12 cellular contexts compared by ENCODE assay signal in the genomic region with DNA sequence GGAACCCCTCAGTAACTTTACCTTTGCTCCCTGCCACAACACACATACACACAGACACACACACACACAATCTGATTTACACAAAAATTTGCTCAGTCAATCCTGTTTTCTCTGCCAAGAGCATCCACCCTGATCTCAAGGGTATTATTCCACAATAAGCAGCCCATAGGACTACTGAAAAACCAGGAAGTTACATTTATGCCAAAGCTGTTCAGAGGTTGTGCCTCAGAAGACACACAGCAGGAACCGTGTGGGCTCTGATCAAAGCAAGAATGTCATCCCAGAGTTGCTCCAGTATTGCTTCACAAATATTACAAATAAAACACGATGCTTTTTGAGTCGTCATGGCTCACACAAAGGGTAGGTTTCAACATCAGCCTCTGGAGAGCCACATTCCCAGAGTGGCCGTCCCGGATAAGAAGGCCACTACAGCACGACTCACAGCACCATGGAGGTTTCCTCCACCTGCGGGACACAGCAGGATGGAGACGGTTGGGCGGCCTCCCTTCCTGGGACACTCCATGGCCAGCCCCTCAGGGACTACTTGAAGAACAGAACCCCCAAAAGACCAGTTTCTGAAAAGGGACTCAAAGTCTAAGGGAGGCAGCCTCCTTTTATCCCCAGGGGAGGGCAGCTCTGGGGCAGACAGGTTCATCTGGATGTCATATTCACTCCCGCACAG. TPM values are rescaled to one million over a fixed set of nuclear protein-coding genes. Genes with fewer than 3 reads are reported as not detected.
DNase-seq lines count a peak whose midpoint lies in the region; ATAC-seq and TF ChIP-seq lines count a peak whose summit lies in the region.
"Had no signal": no experiment of that assay in that cellular context is flagged by ENCODE, and none has a peak within 500 bp of the region (broad histone marks: within the 10 kb centered on the region; RNA-seq: fewer than 3 reads in every experiment).

No MANE protein-coding gene starts in this region.

- H3K4me1 ChIP-seq in PC-9 (replicated peaks; ENCODE audit: insufficient read depth) (peaks cover 20% of the 10 kb centered on the region), esophagus squamous epithelium (peaks cover 9 to 44% (median 20%) of the 10 kb centered on the region in 3 donors)
- H3K4me1 ChIP-seq: parathyroid adenoma had no signal

- CTCF ChIA-PET in PC-9 (lab: Charles Lee), result no interaction called here

- no TSS peak for BruUV-seq in PC-9 (replicated peaks; lab: Mats Ljungman, UMichigan)

- H3K79me2 ChIP-seq in PC-9 (ENCODE audit: low read depth), result peaks cover 61% of the 10 kb centered on the region
- H3K79me2 ChIP-seq: parathyroid adenoma had no signal

- POLR2A ChIA-PET in PC-9 (lab: Charles Lee; ENCODE audit: unreplicated experiment), result no interaction called here

- no peaks in the 10 kb centered on the region for H3K9me3 ChIP-seq in PC-9 (ENCODE audit: insufficient read depth, low read depth)
- H3K9me3 ChIP-seq in esophagus squamous epithelium, result no peaks in the 10 kb centered on the region
- H3K9me3 ChIP-seq: SJSA1 had no signal

- peak overlapping the region; percentile 92 for H3K4me2 ChIP-seq in PC-9

- ATAC-seq in HG03025 (IDR thresholded peaks at IDR 0.05; ENCODE audit: low FRiP score, unreplicated experiment), result no peak

- no peak overlapping the region for H3K27ac Mint-ChIP-seq in progenitor cell of endocrine pancreas

- no peak overlapping the region for H2AFZ ChIP-seq in PC-9

- no peaks in the 10 kb centered on the region for H3K27me3 ChIP-seq in PC-9 (ENCODE audit: insufficient read depth, low read depth)
- H3K27me3 ChIP-seq in esophagus squamous epithelium, result no peaks in the 10 kb centered on the region
- H3K27me3 ChIP-seq: SJSA1 had no signal

- DNase-seq in DMS53 (lab: John Stamatoyannopoulos, UW) (peak; percentile 51), PC-9 (peak; percentile 22 to 94), esophagus squamous epithelium (lab: John Stamatoyannopoulos, UW) (no peak), progenitor cell of endocrine pancreas (ENCODE audit: low spot score, unreplicated experiment) (no peak), NCI-H187 treated with DMSO at 0.1 percent for 48 hours (lab: John Stamatoyannopoulos, UW) (no peak), HuH-7 (ENCODE audit: low spot score) (no peak)
- no peak for DNase-seq in activated CD4-positive, CD25-positive, alpha-beta regulatory T cell (lab: John Stamatoyannopoulos, UW)

- H3K4me3 ChIP-seq in PC-9 (peak overlapping the region; percentile 100), esophagus squamous epithelium (peak overlapping the region in 3 of 4 donors; percentile 60 to 88 (median 75))
- H3K4me3 ChIP-seq: cardiac muscle cell had no signal

- TF ChIP-seq CTCF in PC-9 (conservative IDR thresholded peaks at IDR 0.05) (no peak), esophagus squamous epithelium (IDR thresholded peaks at IDR 0.05) (no peak), progenitor cell of endocrine pancreas (IDR thresholded peaks at IDR 0.05; ENCODE audit: unreplicated experiment) (no peak)

- H3K27me3 Mint-ChIP-seq in progenitor cell of endocrine pancreas, result peaks cover 10% of the 10 kb centered on the region

- peaks cover 2% of the 10 kb centered on the region for H3K36me3 Mint-ChIP-seq in progenitor cell of endocrine pancreas (ENCODE audit: insufficient read depth)

- H3K27ac ChIP-seq in PC-9, result peak overlapping the region; percentile 90
- peak overlapping the region; percentile 84 to 89 (median 86) for H3K27ac ChIP-seq in esophagus squamous epithelium
- H3K27ac ChIP-seq: cardiac muscle cell, HL-60, parathyroid adenoma, SJSA1 had no signal

- H4K20me1 ChIP-seq in PC-9 (ENCODE audit: insufficient read depth), result no peaks in the 10 kb centered on the region

- H3K9me2 ChIP-seq in PC-9 (ENCODE audit: insufficient read depth), result no peaks in the 10 kb centered on the region

- 53 to 61% methylated on average over 5 to 9 of the region's 10 CpGs for WGBS in esophagus squamous epithelium, 2 donors

- peak overlapping the region; percentile 42 for H3K4me3 Mint-ChIP-seq in progenitor cell of endocrine pancreas (ENCODE audit: low read depth)

- TF ChIP-seq POLR2A in esophagus squamous epithelium (IDR thresholded peaks at IDR 0.05), result no peak

- H3K9me3 Mint-ChIP-seq in progenitor cell of endocrine pancreas (ENCODE audit: low read depth), result no peaks in the 10 kb centered on the region

- intact Hi-C loops in PC-9 (cut with micrococcal nuclease; ENCODE audit: unreplicated experiment) (loop anchor here (1.0 kb wide), 1 partner anchor 15 kb away; a partner anchor contains a TSS), esophagus squamous epithelium (cut with DNase I) (no loop called here)

- peaks cover 39% of the 10 kb centered on the region for H3F3A ChIP-seq in PC-9 (ENCODE audit: insufficient read depth, low read depth)

- H3K36me3 ChIP-seq in PC-9 (ENCODE audit: low read depth) (0 out of 2 replicates have a peak, but pooled peaks cover 4% of the 10 kb centered on the region), esophagus squamous epithelium (peaks cover 0 to 11% (median 0%) of the 10 kb centered on the region in 3 donors)
- H3K36me3 ChIP-seq: cardiac muscle cell had no signal

- peaks cover 9% of the 10 kb centered on the region for H3K4me1 Mint-ChIP-seq in progenitor cell of endocrine pancreas (ENCODE audit: low read depth)

RNA-seq across cellular contexts. Expression of a gene that starts 1.6 kb away (rescaled TPM):
- total RNA-seq in PC-9 (2021) (40.3 and 47.0 TPM in 2 replicates), esophagus squamous epithelium (10 to 100 TPM in 2 of 4 donors, 1 to 10 TPM in 2; 4.9 to 13.4 (median 9.3) TPM), progenitor cell of endocrine pancreas (10.7 and 10.9 TPM in 2 replicates)

RNA-seq across cellular contexts. Expression of a gene that starts 15.5 kb away (rescaled TPM):
- total RNA-seq in PC-9 (2021), result 28.0 and 33.5 TPM in 2 replicates
- total RNA-seq in esophagus squamous epithelium, result 10 to 100 TPM; 16.7 to 32.4 (median 21.9) TPM
- total RNA-seq in progenitor cell of endocrine pancreas, result 12.6 and 15.1 TPM in 2 replicates

RNA-seq across cellular contexts. Expression of a gene that starts 39.3 kb away (rescaled TPM):
- total RNA-seq in PC-9 (2021) (80.3 and 124 TPM in 2 replicates), esophagus squamous epithelium (10 to 100 TPM; 27.3 to 62.4 (median 45.5) TPM), progenitor cell of endocrine pancreas (93.0 and 94.4 TPM in 2 replicates)

Comparison
In these comparisons a context has a peak if more than half of its experiments do, and no peak if none do; other contexts are left out.
1. DNase-seq: peak in DMS53 (single experiment) and PC-9 (2 of 2); none in esophagus squamous epithelium (single experiment), progenitor cell of endocrine pancreas (single experiment), NCI-H187 treated with DMSO at 0.1 percent for 48 hours (single experiment), activated CD4-positive, CD25-positive, alpha-beta regulatory T cell (0 of 4) and HuH-7 (single experiment).